Comparison of ENCODE assay signal across 15 cellular contexts in the genomic region with DNA sequence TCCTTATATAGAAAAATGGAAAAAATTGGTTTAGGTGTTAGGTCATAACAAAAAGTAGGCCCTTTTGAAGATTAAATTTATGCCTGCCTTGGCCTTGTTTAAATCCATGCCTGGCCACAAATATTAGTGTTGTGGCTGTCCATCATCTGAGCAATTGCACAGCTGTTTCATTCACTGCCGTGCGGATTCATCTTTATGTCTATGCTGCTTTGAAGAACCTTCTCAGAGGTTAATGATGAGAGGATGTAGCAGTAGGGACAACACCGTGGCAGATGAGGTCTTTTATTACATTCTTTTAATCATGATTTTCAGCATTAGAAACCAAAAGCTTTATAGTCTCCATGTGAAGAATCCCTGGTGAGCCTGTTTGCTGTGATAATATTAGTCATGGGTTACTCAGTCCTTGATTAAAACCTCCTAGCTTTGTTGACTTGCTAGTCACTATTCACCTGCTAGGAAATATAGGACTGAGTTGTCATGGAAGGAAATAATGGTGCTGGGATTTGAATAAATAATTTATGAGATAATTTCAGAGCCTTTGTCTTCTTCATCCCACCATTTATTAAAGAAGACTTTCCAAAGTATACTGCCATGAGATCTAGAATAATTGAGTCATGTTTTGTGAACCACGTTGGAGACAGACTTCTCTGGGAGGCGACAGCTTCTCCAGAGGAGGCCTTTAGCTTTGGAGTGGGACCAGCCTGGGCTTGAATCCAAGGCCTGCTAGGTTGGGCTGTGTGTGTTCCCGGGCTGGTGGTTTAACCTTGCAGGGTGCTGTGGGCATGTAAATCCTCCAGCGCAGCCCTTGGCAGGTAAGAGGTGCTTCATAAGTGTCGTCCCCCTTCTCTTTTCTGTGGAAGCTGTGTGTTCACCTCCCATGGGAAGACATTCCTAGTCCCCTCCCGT. TPM values are rescaled to one million over a fixed set of nuclear protein-coding genes. Genes with fewer than 3 reads are reported as not detected.
DNase-seq lines count a peak whose midpoint lies in the region; TF ChIP-seq lines count a peak whose summit lies in the region.
"Had no signal": no experiment of that assay in that cellular context is flagged by ENCODE, and none has a peak within 500 bp of the region (broad histone marks: within the 10 kb centered on the region; RNA-seq: fewer than 3 reads in every experiment).

No MANE protein-coding gene starts in this region.

- H3K9me3 ChIP-seq in ascending aorta (no peaks in the 10 kb centered on the region), right atrium auricular region (no peaks in the 10 kb centered on the region), thyroid gland (no peaks in the 10 kb centered on the region)

- H3K4me1 ChIP-seq in ascending aorta, result peaks cover 4 to 22% of the 10 kb centered on the region in 2 donors
- H3K4me1 ChIP-seq in right atrium auricular region, result peaks cover 0 to 47% of the 10 kb centered on the region in 2 donors
- H3K4me1 ChIP-seq in thyroid gland, result peaks cover 28 to 46% of the 10 kb centered on the region in 2 donors

- H3K36me3 ChIP-seq in ascending aorta (peaks cover 16 to 17% of the 10 kb centered on the region in 2 donors), right atrium auricular region (peaks cover 9% of the 10 kb centered on the region), thyroid gland (peaks cover 4 to 16% of the 10 kb centered on the region in 2 donors)

- DNase-seq in NCI-H1417 (lab: John Stamatoyannopoulos, UW), result peak in 2 of 3 experiments; percentile 43 to 67
- DNase-seq in NCI-H1417 treated with DMSO at 0.1 percent for 48 hours (lab: John Stamatoyannopoulos, UW), result no peak
- DNase-seq in ascending aorta (ENCODE audit: low spot score in 2 of 2), result no peak
- no peak for DNase-seq in right atrium auricular region (ENCODE audit: low spot score)
- DNase-seq in thyroid gland, result peak; percentile 91 to 94
- no peak for DNase-seq in stimulated activated CD4-positive, alpha-beta T cell treated with anti-CD3 and anti-CD28 coated beads, Interleukin-4, amount 100 ng/mL, for 1 hour
- DNase-seq in activated effector memory CD4-positive, alpha-beta T cell treated with anti-CD3 and anti-CD28 coated beads, Interleukin-2, amount 50 U/mL, for 16 hours, result no peak
- no peak for DNase-seq in NAMALWA (ENCODE audit: low spot score)
- DNase-seq: activated CD4-positive, alpha-beta memory T cell treated with anti-CD3 and anti-CD28 coated beads for 36 hours; foreskin melanocyte; GF-D8; Karpas-422; SHP77 treated with DMSO at 0.1 percent for 48 hours; stimulated activated CD4-positive, alpha-beta T cell treated with anti-CD3 and anti-CD28 coated beads, Interleukin-1b, Interleukin-23, amount 100 ng/mL, for 48 hours had no signal

- intact Hi-C loops in ascending aorta (cut with DNase I) (no loop called here), thyroid gland (cut with DNase I) (no loop called here)

- TF ChIP-seq CTCF in ascending aorta (IDR thresholded peaks at IDR 0.05) (no peak), right atrium auricular region (IDR thresholded peaks at IDR 0.05) (no peak), thyroid gland (IDR thresholded peaks at IDR 0.05) (no peak)

- TF ChIP-seq POLR2A in thyroid gland (IDR thresholded peaks at IDR 0.05), result no peak

- H3K27ac ChIP-seq in ascending aorta (peak overlapping the region; percentile 11 to 24), right atrium auricular region (peak overlapping the region; percentile 21 to 31), thyroid gland (peak overlapping the region; percentile 20 to 61 (median 57))
- H3K27ac ChIP-seq: 22Rv1 had no signal

- H3K4me3 ChIP-seq in ascending aorta (no peak overlapping the region), right atrium auricular region (no peak overlapping the region), thyroid gland (replicated peaks in 1 of 3) (no peak overlapping the region)

- 50 to 53% methylated on average over 9 of the region's 9 CpGs for WGBS in thyroid gland, 2 donors

- H3K27me3 ChIP-seq in ascending aorta, result no peaks in the 10 kb centered on the region
- H3K27me3 ChIP-seq in right atrium auricular region, result no peaks in the 10 kb centered on the region
- H3K27me3 ChIP-seq in thyroid gland, result no peaks in the 10 kb centered on the region

RNA-seq across cellular contexts. Expression of gene PTTG2, which starts 53.5 kb away (rescaled TPM):
- total RNA-seq in ascending aorta, result not detected
- 1 to 10 TPM in 1 of 2 donors, not detected in 1; 3.6 TPM for total RNA-seq in right atrium auricular region
- 1 to 10 TPM in 1 of 4 donors, not detected in 3; 2.0 TPM for total RNA-seq in thyroid gland
- total RNA-seq: activated CD4-positive, alpha-beta memory T cell treated with anti-CD3 and anti-CD28 coated beads for 36 hours had no signal

Comparison
In these comparisons a context has a peak if more than half of its experiments do, and no peak if none do; other contexts are left out.
1. DNase-seq: peak in NCI-H1417 (2 of 3) and thyroid gland (2 of 2); none in NCI-H1417 treated with DMSO at 0.1 percent for 48 hours (single experiment), ascending aorta (0 of 2), right atrium auricular region (single experiment), stimulated activated CD4-positive, alpha-beta T cell treated with anti-CD3 and anti-CD28 coated beads, Interleukin-4, amount 100 ng/mL, for 1 hour (single experiment), activated effector memory CD4-positive, alpha-beta T cell treated with anti-CD3 and anti-CD28 coated beads, Interleukin-2, amount 50 U/mL, for 16 hours (single experiment) and NAMALWA (single experiment).
2. Peak in every context shown above with its lines, with median percentiles within 50 percentile points of each other: H3K27ac ChIP-seq.